Comparison of ENCODE assay signal across 14 cellular contexts in the genomic region with DNA sequence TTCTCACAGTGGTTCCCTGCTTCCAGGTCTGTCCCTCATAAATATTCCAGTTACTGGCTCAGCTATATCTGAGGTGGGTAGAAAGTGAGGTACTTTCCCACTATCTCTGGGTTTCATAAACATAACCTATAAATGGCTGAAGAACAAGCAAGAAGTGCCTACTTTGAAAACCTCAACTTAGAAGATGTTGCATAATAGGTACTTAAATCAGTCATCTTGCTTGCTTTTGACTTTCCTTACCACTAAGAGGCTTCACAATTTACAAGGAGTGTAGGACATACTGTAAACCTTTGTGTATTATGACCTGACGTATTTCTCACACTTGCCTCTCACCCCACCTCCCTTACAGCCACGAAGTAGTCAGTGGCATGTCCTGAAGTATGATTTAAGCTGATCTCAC.
DNase-seq lines count a peak whose midpoint lies in the region; ATAC-seq lines count a peak whose summit lies in the region.
"Had no signal": no experiment of that assay in that cellular context is flagged by ENCODE, and none has a peak within 500 bp of the region (broad histone marks: within the 10 kb centered on the region; RNA-seq: fewer than 3 reads in every experiment).

No MANE protein-coding gene starts in this region.

- no peaks in the 10 kb centered on the region for H3K27me3 Mint-ChIP-seq in activated T-helper 17 cell treated with anti-CD3 and anti-CD28 coated beads, Interleukin-2, amount 50 U/mL, for 72 hours
- H3K27me3 Mint-ChIP-seq: CD4-positive, CD25-positive, alpha-beta regulatory T cell had no signal

- H3K36me3 Mint-ChIP-seq in activated T-helper 17 cell treated with anti-CD3 and anti-CD28 coated beads, Interleukin-2, amount 50 U/mL, for 72 hours (ENCODE audit: low read depth), result no peaks in the 10 kb centered on the region
- H3K36me3 Mint-ChIP-seq: CD4-positive, CD25-positive, alpha-beta regulatory T cell; natural killer cell had no signal

- no peaks in the 10 kb centered on the region for H3K4me1 Mint-ChIP-seq in activated T-helper 17 cell treated with anti-CD3 and anti-CD28 coated beads, Interleukin-2, amount 50 U/mL, for 72 hours
- H3K4me1 Mint-ChIP-seq: CD4-positive, CD25-positive, alpha-beta regulatory T cell; natural killer cell had no signal

- H3K9me3 Mint-ChIP-seq in activated T-helper 17 cell treated with anti-CD3 and anti-CD28 coated beads, Interleukin-2, amount 50 U/mL, for 72 hours, result peaks cover 3% of the 10 kb centered on the region

- H3K4me3 Mint-ChIP-seq in activated T-helper 17 cell treated with anti-CD3 and anti-CD28 coated beads, Interleukin-2, amount 50 U/mL, for 72 hours, result no peak overlapping the region
- H3K4me3 Mint-ChIP-seq: CD4-positive, CD25-positive, alpha-beta regulatory T cell; natural killer cell had no signal

- ATAC-seq in GM18858 (IDR thresholded peaks at IDR 0.05; ENCODE audit: unreplicated experiment) (peak; percentile 98), GM21526 (IDR thresholded peaks at IDR 0.05; ENCODE audit: low FRiP score, unreplicated experiment) (peak; percentile 88), HG03045 (IDR thresholded peaks at IDR 0.05; ENCODE audit: unreplicated experiment) (peak; percentile 65)
- ATAC-seq in activated T-helper 17 cell treated with anti-CD3 and anti-CD28 coated beads, Interleukin-2, amount 50 U/mL, for 72 hours (replicated peaks), result peak; percentile 32
- ATAC-seq: natural killer cell, SK-N-SH treated with all-trans-retinoic acid at 6 μM for 48 hours had no signal

- DNase-seq in NCI-H82 treated with DMSO at 0.1 percent for 48 hours (lab: John Stamatoyannopoulos, UW; ENCODE audit: unreplicated experiment) (no peak), NCI-H1092 treated with DMSO at 0.1 percent for 48 hours (lab: John Stamatoyannopoulos, UW) (no peak), HCEC 1CT (no peak), NCI-H2227 (lab: John Stamatoyannopoulos, UW; ENCODE audit: unreplicated experiment) (no peak)
- DNase-seq: CD4-positive, CD25-positive, alpha-beta regulatory T cell; GOT3; natural killer cell; NCI-H1436 treated with DMSO at 0.1 percent for 48 hours; NK-92 treated with Interleukin-12 subunit alpha and Interleukin-12 subunit beta, amount 100 ng/mL, for 24 hours had no signal

- no peak overlapping the region for H3K27ac Mint-ChIP-seq in activated T-helper 17 cell treated with anti-CD3 and anti-CD28 coated beads, Interleukin-2, amount 50 U/mL, for 72 hours
- H3K27ac Mint-ChIP-seq: CD4-positive, CD25-positive, alpha-beta regulatory T cell; natural killer cell had no signal

Comparison
In these comparisons a context has a peak if more than half of its experiments do, and no peak if none do; other contexts are left out.
1. ATAC-seq: peak in every context shown above with its lines; median percentile 98 in GM18858; 88 in GM21526; 65 in HG03045; 32 in activated T-helper 17 cell treated with anti-CD3 and anti-CD28 coated beads, Interleukin-2, amount 50 U/mL, for 72 hours.